In the genomic region with DNA sequence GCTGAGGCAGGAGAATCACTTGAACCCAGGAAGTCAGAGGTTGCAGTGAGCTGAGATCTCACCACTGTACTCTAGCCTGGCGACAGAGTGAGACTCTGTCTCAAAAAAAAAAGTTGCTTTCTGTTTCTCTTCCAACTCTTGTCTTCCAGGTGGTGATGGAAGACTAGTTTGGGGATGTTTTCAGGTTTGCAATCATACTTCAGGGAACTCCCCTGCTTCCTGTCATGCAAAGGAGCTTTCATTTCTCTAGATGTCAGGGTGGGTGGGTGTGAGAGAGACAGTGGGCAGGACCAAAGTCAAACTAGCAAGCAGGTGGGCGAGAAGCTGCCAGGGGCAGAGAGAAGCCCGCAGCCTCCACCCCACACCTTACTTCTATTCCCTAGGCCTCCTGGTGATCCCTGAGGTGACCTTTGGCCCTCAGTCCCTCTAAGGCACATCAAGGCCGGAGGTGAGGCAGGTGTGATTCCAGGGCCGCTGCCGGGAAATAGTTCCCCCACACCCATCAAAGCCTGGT, we compare ENCODE assay signal across 8 cellular contexts. TPM values are rescaled to one million over a fixed set of nuclear protein-coding genes. Genes with fewer than 3 reads are reported as not detected.
DNase-seq lines count a peak whose midpoint lies in the region; ATAC-seq and TF ChIP-seq lines count a peak whose summit lies in the region.

No MANE protein-coding gene starts in this region.

- no peaks in the 10 kb centered on the region for H3K27me3 Mint-ChIP-seq in activated CD8-positive, alpha-beta T cell treated with anti-CD3 and anti-CD28 coated beads for 36 hours
- peaks cover 5% of the 10 kb centered on the region for H3K27me3 Mint-ChIP-seq in glutamatergic neuron (ENCODE audit: unreplicated experiment)

- H3K27ac Mint-ChIP-seq in activated CD8-positive, alpha-beta T cell treated with anti-CD3 and anti-CD28 coated beads for 36 hours = peak overlapping the region; percentile 99
- no peak overlapping the region for H3K27ac Mint-ChIP-seq in glutamatergic neuron (ENCODE audit: unreplicated experiment)

- peak; percentile 23 for TF ChIP-seq POLR2A in GM18951 (IDR thresholded peaks at IDR 0.05; ENCODE audit: extremely low read depth, insufficient read depth, insufficient read length)

- H3K36me3 Mint-ChIP-seq in activated CD8-positive, alpha-beta T cell treated with anti-CD3 and anti-CD28 coated beads for 36 hours (ENCODE audit: low read depth) = peaks cover 1% of the 10 kb centered on the region
- no peaks in the 10 kb centered on the region for H3K36me3 Mint-ChIP-seq in glutamatergic neuron (ENCODE audit: unreplicated experiment)

- H3K4me3 Mint-ChIP-seq in activated CD8-positive, alpha-beta T cell treated with anti-CD3 and anti-CD28 coated beads for 36 hours = peak overlapping the region; percentile 69
- H3K4me3 Mint-ChIP-seq in glutamatergic neuron (ENCODE audit: unreplicated experiment) = no peak overlapping the region

- no peaks in the 10 kb centered on the region; the same call in 1 of the 2 replicates for H3K4me1 ChIP-seq in BE2C

- intact Hi-C loops in activated CD8-positive, alpha-beta T cell treated with anti-CD3 and anti-CD28 coated beads for 36 hours (cut with micrococcal nuclease) = no loop called here

- ATAC-seq in HG02884 (IDR thresholded peaks at IDR 0.05; ENCODE audit: unreplicated experiment) = peak; percentile 68
- ATAC-seq in activated CD8-positive, alpha-beta T cell treated with anti-CD3 and anti-CD28 coated beads for 36 hours = peak; percentile 85
- ATAC-seq in omental fat pad (ENCODE audit: low FRiP score) = no peak

- no peaks in the 10 kb centered on the region for H3K9me3 ChIP-seq in BE2C

- POLR2A ChIA-PET in activated CD8-positive, alpha-beta T cell treated with anti-CD3 and anti-CD28 coated beads for 36 hours (lab: Charles Lee) = interaction anchor here (0.7 to 2.3 kb wide), 6 partner anchors 8 to 181 kb away, joined by 3 to 8 read pairs (median 5); no protein-coding TSS in a partner anchor

- no peaks in the 10 kb centered on the region for H3K9me3 Mint-ChIP-seq in activated CD8-positive, alpha-beta T cell treated with anti-CD3 and anti-CD28 coated beads for 36 hours
- H3K9me3 Mint-ChIP-seq in glutamatergic neuron (ENCODE audit: unreplicated experiment) = no peaks in the 10 kb centered on the region

- H3K4me3 ChIP-seq in BE2C (ENCODE audit: low read depth, low read length) = no peak overlapping the region

- DNase-seq in activated CD8-positive, alpha-beta T cell treated with anti-CD3 and anti-CD28 coated beads for 36 hours = peak; percentile 84
- peak in 2 of 3 experiments; percentile 40 to 52 for DNase-seq in stimulated activated CD4-positive, alpha-beta T cell treated with anti-CD3 and anti-CD28 coated beads, TNF-alpha, amount 100 ng/mL, for 24 hours (ENCODE audit: low read depth in 3 of 3)
- DNase-seq in omental fat pad (ENCODE audit: low spot score) (no peak), BE2C (no peak), glutamatergic neuron (no peak), NCI-H2196 treated with DMSO at 0.1 percent for 48 hours (lab: John Stamatoyannopoulos, UW; ENCODE audit: unreplicated experiment) (no peak)

- H3K4me1 Mint-ChIP-seq in activated CD8-positive, alpha-beta T cell treated with anti-CD3 and anti-CD28 coated beads for 36 hours (ENCODE audit: low read depth) = peaks cover 46% of the 10 kb centered on the region
- H3K4me1 Mint-ChIP-seq in glutamatergic neuron (ENCODE audit: low read depth, unreplicated experiment) = peaks cover 6% of the 10 kb centered on the region

- TF ChIP-seq CTCF in activated CD8-positive, alpha-beta T cell treated with anti-CD3 and anti-CD28 coated beads for 36 hours (IDR thresholded peaks at IDR 0.05) = no peak
- TF ChIP-seq CTCF in omental fat pad (IDR thresholded peaks at IDR 0.05) (no peak), BE2C (IDR thresholded peaks at IDR 0.05; ENCODE audit: low read depth, low read length) (no peak), glutamatergic neuron (IDR thresholded peaks at IDR 0.05; ENCODE audit: partially characterized antibody, unreplicated experiment) (no peak)

- in situ Hi-C loops in GM18951 (cut with MboI; ENCODE audit: low sequenced_read_pairs, unreplicated experiment) = no loop called here

- CTCF ChIA-PET in activated CD8-positive, alpha-beta T cell treated with anti-CD3 and anti-CD28 coated beads for 36 hours (lab: Charles Lee) = interaction anchor here (0.6 to 1.4 kb wide), 5 partner anchors 17 to 121 kb away, joined by 3 to 5 read pairs (median 3); no protein-coding TSS in a partner anchor

- peaks cover 7% of the 10 kb centered on the region for H3K27me3 ChIP-seq in BE2C

- H3K36me3 ChIP-seq in BE2C = no peaks in the 10 kb centered on the region

RNA-seq across cellular contexts. Expression of gene CCNE1, which starts 25.7 kb away (rescaled TPM):
- 10 to 100 TPM; 24.5 to 25.7 TPM for total RNA-seq in activated CD8-positive, alpha-beta T cell treated with anti-CD3 and anti-CD28 coated beads for 36 hours
- total RNA-seq in omental fat pad (1 to 10 TPM in 3 of 4 donors, not detected in 1; 1.9 to 3.8 (median 2.9) TPM), glutamatergic neuron (ENCODE audit: unreplicated experiment) (6.4 TPM)
- 1.5 TPM for polyA plus RNA-seq in BE2C (2012; ENCODE audit: insufficient read depth, insufficient read length, low read depth)

Comparison
In these comparisons a context has a peak if more than half of its experiments do, and no peak if none do; other contexts are left out.
1. DNase-seq: peak in activated CD8-positive, alpha-beta T cell treated with anti-CD3 and anti-CD28 coated beads for 36 hours (single experiment) and stimulated activated CD4-positive, alpha-beta T cell treated with anti-CD3 and anti-CD28 coated beads, TNF-alpha, amount 100 ng/mL, for 24 hours (2 of 3); none in omental fat pad (single experiment), BE2C (single experiment), glutamatergic neuron (single experiment) and NCI-H2196 treated with DMSO at 0.1 percent for 48 hours (single experiment).